Comparison of ENCODE assay signal across 8 cellular contexts in genomic region chr3:58584690-58585004, GRCh38. TPM values are rescaled to one million over a fixed set of nuclear protein-coding genes. Genes with fewer than 3 reads are reported as not detected.
DNase-seq lines count a peak whose midpoint lies in the region; ATAC-seq, FAIRE-seq and TF ChIP-seq lines count a peak whose summit lies in the region.

No MANE protein-coding gene starts in this region.

- CTCF ChIA-PET in CD4-positive, alpha-beta T cell (lab: Charles Lee) = no interaction called here

- H3K9me2 ChIP-seq in MM.1S (replicated peaks; ENCODE audit: insufficient read depth, low read length) = no peaks in the 10 kb centered on the region

- no peak overlapping the region for H3K27ac Mint-ChIP-seq in CD4-positive, alpha-beta T cell
- H3K27ac Mint-ChIP-seq in effector memory CD8-positive, alpha-beta T cell = peak overlapping the region in 1 of 2 donors; percentile 75
- H3K27ac Mint-ChIP-seq in neural crest cell (ENCODE audit: unreplicated experiment) = no peak overlapping the region

- H3K4me1 Mint-ChIP-seq in CD4-positive, alpha-beta T cell (ENCODE audit: low read depth) = peaks cover 18% of the 10 kb centered on the region
- peaks cover 19% of the 10 kb centered on the region in 2 donors for H3K4me1 Mint-ChIP-seq in effector memory CD8-positive, alpha-beta T cell (ENCODE audit: low read depth in 2 of 2)
- H3K4me1 Mint-ChIP-seq in neural crest cell = peaks cover 60% of the 10 kb centered on the region

- H3K79me2 ChIP-seq in MM.1S (ENCODE audit: low read length) = no peaks in the 10 kb centered on the region

- no peaks in the 10 kb centered on the region for H3K36me3 ChIP-seq in MM.1S (replicated peaks; ENCODE audit: insufficient read depth, low read length)

- no peak for FAIRE-seq in RCC 7860 (lab: Jason Lieb, UNC)

- H3K9me3 Mint-ChIP-seq in CD4-positive, alpha-beta T cell = no peaks in the 10 kb centered on the region
- no peaks in the 10 kb centered on the region for H3K9me3 Mint-ChIP-seq in effector memory CD8-positive, alpha-beta T cell
- H3K9me3 Mint-ChIP-seq in neural crest cell = no peaks in the 10 kb centered on the region

- POLR2A ChIA-PET in CD4-positive, alpha-beta T cell (lab: Charles Lee) = no interaction called here

- no peaks in the 10 kb centered on the region for H4K20me1 ChIP-seq in MM.1S (ENCODE audit: insufficient read depth, low read length)

- intact Hi-C loops in CD4-positive, alpha-beta T cell (cut with DNase I, micrococcal nuclease) = no loop called here

- peak overlapping the region; percentile 78 for H3K4me2 ChIP-seq in MM.1S (ENCODE audit: low read depth, low read length)

- peaks cover 36% of the 10 kb centered on the region for H3K27me3 ChIP-seq in CD4-positive, alpha-beta T cell (ENCODE audit: control insufficient read depth, insufficient read depth, low read length)
- H3K27me3 ChIP-seq in MM.1S (replicated peaks; ENCODE audit: insufficient read depth, low read length) = no peaks in the 10 kb centered on the region

- 0 out of 2 replicates have a peak, but pooled peaks cover 3% of the 10 kb centered on the region for H3K4me1 ChIP-seq in MM.1S (ENCODE audit: low read length)

- H3F3A ChIP-seq in MM.1S (ENCODE audit: insufficient read depth, low read length) = no peaks in the 10 kb centered on the region

- H3K9me3 ChIP-seq in CD4-positive, alpha-beta T cell (ENCODE audit: control insufficient read depth, low read length) = no peaks in the 10 kb centered on the region
- H3K9me3 ChIP-seq in MM.1S (replicated peaks; ENCODE audit: insufficient read depth, low read length) = no peaks in the 10 kb centered on the region

- H3K27me3 Mint-ChIP-seq in CD4-positive, alpha-beta T cell = peaks cover 59% of the 10 kb centered on the region
- peaks cover 33 to 70% of the 10 kb centered on the region in 2 donors for H3K27me3 Mint-ChIP-seq in effector memory CD8-positive, alpha-beta T cell
- peaks cover 59% of the 10 kb centered on the region for H3K27me3 Mint-ChIP-seq in neural crest cell (ENCODE audit: low read depth)

- H3K36me3 Mint-ChIP-seq in CD4-positive, alpha-beta T cell (ENCODE audit: low read depth) = no peaks in the 10 kb centered on the region
- peaks cover 8% of the 10 kb centered on the region for H3K36me3 Mint-ChIP-seq in effector memory CD8-positive, alpha-beta T cell (ENCODE audit: insufficient read depth)
- no peaks in the 10 kb centered on the region for H3K36me3 Mint-ChIP-seq in neural crest cell (ENCODE audit: low read depth)

- no peak for DNase-seq in CD4-positive, alpha-beta T cell
- DNase-seq in MM.1S (peak; percentile 27), neural crest cell (ENCODE audit: low read depth, low spot score) (no peak), RCC 7860 (ENCODE audit: low spot score) (no peak), COLO829 (ENCODE audit: low spot score) (no peak), NCI-H146 treated with DMSO at 0.1 percent for 48 hours (lab: John Stamatoyannopoulos, UW; ENCODE audit: unreplicated experiment) (no peak), NCI-H69 (lab: John Stamatoyannopoulos, UW) (no peak)
- DNase-seq in effector memory CD8-positive, alpha-beta T cell = no peak

- H3K4me3 ChIP-seq in MM.1S (ENCODE audit: low read length) = peak overlapping the region; percentile 88

- no peak overlapping the region for H3K27ac ChIP-seq in CD4-positive, alpha-beta T cell (ENCODE audit: low read depth, low read length)
- H3K27ac ChIP-seq in MM.1S (ENCODE audit: low read length) = no peak overlapping the region

- TF ChIP-seq CTCF in CD4-positive, alpha-beta T cell (IDR thresholded peaks at IDR 0.05) = no peak
- TF ChIP-seq CTCF in MM.1S (IDR thresholded peaks at IDR 0.05; ENCODE audit: low read length) (no peak), neural crest cell (conservative IDR thresholded peaks at IDR 0.05) (no peak)

- H3K4me3 Mint-ChIP-seq in CD4-positive, alpha-beta T cell = peak overlapping the region; percentile 89
- H3K4me3 Mint-ChIP-seq in effector memory CD8-positive, alpha-beta T cell = peak overlapping the region; percentile 91 to 97
- H3K4me3 Mint-ChIP-seq in neural crest cell = peak overlapping the region; percentile 76

- H2AFZ ChIP-seq in MM.1S (ENCODE audit: low read length) = peak overlapping the region; percentile 96

- ATAC-seq in CD4-positive, alpha-beta T cell (ENCODE audit: poor library complexity) = no peak
- ATAC-seq in effector memory CD8-positive, alpha-beta T cell (replicated peaks) = peak; percentile 35

- peak overlapping the region; percentile 44; the same call in 1 of the 2 replicates for H3K9ac ChIP-seq in MM.1S (ENCODE audit: low read length)

RNA-seq across cellular contexts. Expression of gene FAM107A, which starts 7.5 kb away (rescaled TPM):
- total RNA-seq in CD4-positive, alpha-beta T cell = not detected
- total RNA-seq in neural crest cell = 1.6 and 2.3 TPM in 2 replicates

RNA-seq across cellular contexts. Expression of gene ACOX2, which starts 47.7 kb away (rescaled TPM):
- not detected for total RNA-seq in CD4-positive, alpha-beta T cell
- 0.98 and 1.0 TPM in 2 replicates for total RNA-seq in neural crest cell
